In the genomic region with DNA sequence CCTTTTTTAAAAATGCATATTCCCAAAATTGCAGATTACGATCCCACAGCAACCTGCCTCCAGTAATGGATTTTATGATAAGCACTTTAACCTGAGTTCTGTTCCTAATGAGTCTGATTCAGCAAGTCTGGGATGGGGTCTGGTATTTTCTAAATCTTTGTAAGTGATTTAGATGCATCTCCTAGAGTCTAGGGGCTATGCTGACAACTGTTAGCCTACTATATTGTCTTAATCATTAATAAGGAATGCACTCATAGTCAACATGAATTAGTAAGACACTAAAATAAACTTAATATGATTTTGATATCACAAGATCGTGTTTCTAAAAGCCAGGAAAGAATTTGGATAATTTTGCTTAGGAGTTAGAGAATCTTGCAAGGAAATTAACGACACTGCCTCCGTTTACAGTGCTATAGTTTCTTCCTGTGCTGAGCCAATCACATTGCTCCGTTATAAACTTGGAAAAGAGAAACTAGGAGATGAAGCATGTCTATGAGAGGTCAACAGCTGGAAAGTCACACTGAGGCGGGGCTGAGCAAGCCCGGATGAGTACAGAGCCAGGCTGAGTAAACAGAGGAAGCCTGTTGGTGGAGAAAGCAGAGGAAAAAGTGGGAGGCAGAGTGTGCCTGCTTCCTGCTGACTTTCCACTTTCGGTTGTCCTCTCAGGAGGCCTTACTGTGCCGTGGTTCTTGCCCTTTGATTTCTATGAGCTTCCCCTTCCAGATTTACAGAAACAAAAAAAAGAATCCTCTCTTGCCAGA, we compare ENCODE assay signal across 8 cellular contexts. TPM values are rescaled to one million over a fixed set of nuclear protein-coding genes. Genes with fewer than 3 reads are reported as not detected.
DNase-seq lines count a peak whose midpoint lies in the region; TF ChIP-seq lines count a peak whose summit lies in the region.

No MANE protein-coding gene starts in this region.

- TF ChIP-seq CTCF in fibroblast of mammary gland (conservative IDR thresholded peaks at IDR 0.05; ENCODE audit: control insufficient read depth, insufficient read depth, low read depth, low read length) (no peak), nephron progenitor cell (IDR thresholded peaks at IDR 0.05) (no peak)

- peaks cover 2% of the 10 kb centered on the region for H3K27me3 Mint-ChIP-seq in nephron progenitor cell (ENCODE audit: low read depth, poor library complexity)

- H3K36me3 Mint-ChIP-seq in nephron progenitor cell (ENCODE audit: low read depth), result peaks cover 5% of the 10 kb centered on the region

- DNase-seq in DMS79 treated with DMSO at 0.1 percent for 48 hours (lab: John Stamatoyannopoulos, UW) (peak; percentile 36), DMS79 (lab: John Stamatoyannopoulos, UW) (no peak), SK-N-DZ (ENCODE audit: low spot score) (peak; percentile 15), fibroblast of mammary gland (ENCODE audit: low read depth) (peak; percentile 93), nephron progenitor cell (no peak), erythroblast (lab: John Stamatoyannopoulos, UW) (no peak), HUDEP-2 (lab: John Stamatoyannopoulos, UW; ENCODE audit: unreplicated experiment in 76 of 76) (no peak)
- DNase-seq in effector CD4-positive, alpha-beta T cell, result no peak

- H3K27ac Mint-ChIP-seq in nephron progenitor cell, result peak overlapping the region; percentile 44

- no peak for TF ChIP-seq POLR2A in erythroblast (IDR thresholded peaks at IDR 0.05; ENCODE audit: low read length)

- H3K4me3 Mint-ChIP-seq in nephron progenitor cell, result peak overlapping the region; percentile 1

- H3K4me1 Mint-ChIP-seq in nephron progenitor cell, result peaks cover 48% of the 10 kb centered on the region

- peak overlapping the region; percentile 27 for H3K4me3 ChIP-seq in fibroblast of mammary gland (ENCODE audit: control insufficient read depth, low read depth, low read length)

- H3K9me3 Mint-ChIP-seq in nephron progenitor cell, result no peaks in the 10 kb centered on the region

RNA-seq across cellular contexts. Expression of a gene that starts 5.4 kb away (rescaled TPM):
- polyA plus RNA-seq in SK-N-DZ (2014; cell fraction: cytosol; rRNA removed), result 91.5 and 92.6 TPM in 2 replicates
- 42.6 and 47.0 TPM in 2 replicates for polyA plus RNA-seq in SK-N-DZ (2014; cell fraction: nucleus; rRNA removed)

RNA-seq across cellular contexts. Expression of a gene that starts 43.3 kb away (rescaled TPM):
- polyA plus RNA-seq in SK-N-DZ (2014; cell fraction: cytosol; rRNA removed), result 0.43 TPM in 1 of 2 replicates, not detected in the other
- polyA plus RNA-seq in SK-N-DZ (2014; cell fraction: nucleus; rRNA removed), result 0.02 and 0.49 TPM in 2 replicates

RNA-seq across cellular contexts. Expression of a gene that starts 60.0 kb away (rescaled TPM):
- 53.3 and 54.4 TPM in 2 replicates for polyA plus RNA-seq in SK-N-DZ (2014; cell fraction: cytosol; rRNA removed)
- polyA plus RNA-seq in SK-N-DZ (2014; cell fraction: nucleus; rRNA removed), result 65.9 and 66.6 TPM in 2 replicates

Comparison
In these comparisons a context has a peak if more than half of its experiments do, and no peak if none do; other contexts are left out.
1. DNase-seq: peak in DMS79 treated with DMSO at 0.1 percent for 48 hours (single experiment), SK-N-DZ (single experiment) and fibroblast of mammary gland (single experiment); none in DMS79 (single experiment), nephron progenitor cell (single experiment), erythroblast (0 of 2), effector CD4-positive, alpha-beta T cell (single experiment) and HUDEP-2 (0 of 76).